ENCODE assay signal across 21 cellular contexts in genomic region chr16:28904363-28904762, GRCh38. TPM values are rescaled to one million over a fixed set of nuclear protein-coding genes. Genes with fewer than 3 reads are reported as not detected.
DNase-seq lines count a peak whose midpoint lies in the region; ATAC-seq, FAIRE-seq and TF ChIP-seq lines count a peak whose summit lies in the region.
"Had no signal": no experiment of that assay in that cellular context is flagged by ENCODE, and none has a peak within 500 bp of the region (broad histone marks: within the 10 kb centered on the region; RNA-seq: fewer than 3 reads in every experiment).

No MANE protein-coding gene starts in this region.

- intact Hi-C loops in kidney (cut with DNase I), result no loop called here
- intact Hi-C loops in activated CD4-positive, alpha-beta T cell treated with anti-CD3 and anti-CD28 coated beads for 36 hours (cut with DNase I, micrococcal nuclease), result no loop called here

- H3K4me3 ChIP-seq in BLaER1 (no peak overlapping the region), kidney (ENCODE audit: low read length in 2 of 2) (no peak overlapping the region)
- H3K4me3 ChIP-seq: GM23248 had no signal

- H2AK5ac ChIP-seq in H9 (ENCODE audit: insufficient read length, low read length), result no peak overlapping the region

- H4K20me1 ChIP-seq in BLaER1 (no peaks in the 10 kb centered on the region), H9 (ENCODE audit: control insufficient read depth, insufficient read depth, insufficient read length) (no peaks in the 10 kb centered on the region)

- no peak for ATAC-seq in stimulated activated naive B cell treated with anti-CD40 and anti-IgM and Interleukin-4, amounts not matched to agents 10 μg/mL and 1 μg/mL and 100 μg/mL, for 72 hours (replicated peaks)
- ATAC-seq in activated CD4-positive, alpha-beta T cell treated with anti-CD3 and anti-CD28 coated beads for 36 hours, result no peak

- H3K36me3 ChIP-seq in BLaER1 (peaks cover 53% of the 10 kb centered on the region), kidney (ENCODE audit: control insufficient read depth in 1 of 2, insufficient read depth in 2 of 2, low read length in 2 of 2) (peaks cover 2 to 6% of the 10 kb centered on the region in 2 donors)

- H3K9me3 Mint-ChIP-seq in H9, result no peaks in the 10 kb centered on the region
- no peaks in the 10 kb centered on the region for H3K9me3 Mint-ChIP-seq in stimulated activated naive B cell treated with anti-CD40 and anti-IgM and Interleukin-4, amounts not matched to agents 10 μg/mL and 1 μg/mL and 100 μg/mL, for 72 hours
- no peaks in the 10 kb centered on the region for H3K9me3 Mint-ChIP-seq in activated CD4-positive, alpha-beta T cell treated with anti-CD3 and anti-CD28 coated beads for 36 hours (ENCODE audit: low read depth)
- H3K9me3 Mint-ChIP-seq: CD4-positive, alpha-beta memory T cell had no signal

- no peak overlapping the region for H2BK5ac ChIP-seq in H9 (ENCODE audit: insufficient read length, low read length)

- peaks cover 86% of the 10 kb centered on the region for H3K4me1 ChIP-seq in BLaER1
- H3K4me1 ChIP-seq in H9 (ENCODE audit: insufficient read depth, low read length), result no peaks in the 10 kb centered on the region
- H3K4me1 ChIP-seq in kidney (ENCODE audit: control insufficient read depth in 1 of 2, insufficient read depth in 1 of 2, low read depth in 1 of 2, low read length in 2 of 2), result no peaks in the 10 kb centered on the region

- H3K56ac ChIP-seq in H9 (ENCODE audit: insufficient read length, low read depth, low read length), result no peak overlapping the region

- POLR2A ChIA-PET in activated CD4-positive, alpha-beta T cell treated with anti-CD3 and anti-CD28 coated beads for 36 hours (lab: Charles Lee), result no interaction called here

- H3K27me3 ChIP-seq in BLaER1, result no peaks in the 10 kb centered on the region
- no peaks in the 10 kb centered on the region for H3K27me3 ChIP-seq in H9 (ENCODE audit: insufficient read depth, low read length)

- no peak overlapping the region for H3K4me3 Mint-ChIP-seq in H9
- no peak overlapping the region for H3K4me3 Mint-ChIP-seq in stimulated activated naive B cell treated with anti-CD40 and anti-IgM and Interleukin-4, amounts not matched to agents 10 μg/mL and 1 μg/mL and 100 μg/mL, for 72 hours
- no peak overlapping the region for H3K4me3 Mint-ChIP-seq in activated CD4-positive, alpha-beta T cell treated with anti-CD3 and anti-CD28 coated beads for 36 hours
- H3K4me3 Mint-ChIP-seq: B cell; CD4-positive, alpha-beta memory T cell had no signal

- peak overlapping the region; percentile 50 for H3K9ac ChIP-seq in BLaER1
- no peak overlapping the region for H3K9ac ChIP-seq in H9 (ENCODE audit: extremely low read depth, insufficient read length, low read length)
- H3K9ac ChIP-seq in kidney (ENCODE audit: low read length in 2 of 2), result no peak overlapping the region
- H3K9ac ChIP-seq: GM23248 had no signal

- H3K18ac ChIP-seq in H9 (ENCODE audit: insufficient read length, low read depth, low read length), result no peak overlapping the region

- no peak overlapping the region for H3K14ac ChIP-seq in H9 (ENCODE audit: insufficient read depth, low read length)

- H3T11ph ChIP-seq in H9 (ENCODE audit: low read length), result no peak overlapping the region

- no peak overlapping the region for H4K91ac ChIP-seq in H9 (ENCODE audit: insufficient read length, low read depth, low read length)

- TF ChIP-seq CTCF in H9 (conservative IDR thresholded peaks at IDR 0.05) (no peak), kidney (IDR thresholded peaks at IDR 0.05; ENCODE audit: borderline replicate concordance, extremely low read depth, insufficient read depth) (no peak)

- peak overlapping the region; percentile 28 to 73 (median 62); a peak in 1 of 7 replicates for H3K27ac Mint-ChIP-seq in H9
- peak overlapping the region; percentile 85 for H3K27ac Mint-ChIP-seq in stimulated activated naive B cell treated with anti-CD40 and anti-IgM and Interleukin-4, amounts not matched to agents 10 μg/mL and 1 μg/mL and 100 μg/mL, for 72 hours
- H3K27ac Mint-ChIP-seq in activated CD4-positive, alpha-beta T cell treated with anti-CD3 and anti-CD28 coated beads for 36 hours, result no peak overlapping the region
- H3K27ac Mint-ChIP-seq: CD4-positive, alpha-beta memory T cell had no signal

- no peak overlapping the region for H2BK15ac ChIP-seq in H9 (ENCODE audit: low read depth, low read length)

- H3K36me3 Mint-ChIP-seq in H9 (ENCODE audit: insufficient read depth in 1 of 3, low read depth in 3 of 3), result peaks cover 0 to 8% (median 0%) of the 10 kb centered on the region in 3 experiments; a peak in 1 of 7 replicates
- peaks cover 14 to 28% of the 10 kb centered on the region in 2 donors for H3K36me3 Mint-ChIP-seq in stimulated activated naive B cell treated with anti-CD40 and anti-IgM and Interleukin-4, amounts not matched to agents 10 μg/mL and 1 μg/mL and 100 μg/mL, for 72 hours
- peaks cover 3% of the 10 kb centered on the region for H3K36me3 Mint-ChIP-seq in activated CD4-positive, alpha-beta T cell treated with anti-CD3 and anti-CD28 coated beads for 36 hours (ENCODE audit: low read depth)

- H2AFZ ChIP-seq in H9 (ENCODE audit: low read length), result no peak overlapping the region
- H2AFZ ChIP-seq: GM23248 had no signal

- no peak for FAIRE-seq in kidney (lab: Jason Lieb, UNC)
- FAIRE-seq: GM12892, GM18507, HTR-8/SVneo had no signal

- WGBS in H9 (ENCODE audit: extremely low coverage, insufficient read length, low lambda C conversion rate), result no CpG with 5 or more reads among the region's 14 CpGs

- H4K8ac ChIP-seq in H9 (replicated peaks; ENCODE audit: insufficient read length, low read depth, low read length), result no peak overlapping the region

- no peak overlapping the region for H2BK12ac ChIP-seq in H9 (ENCODE audit: insufficient read length, low read depth, low read length)

- no peaks in the 10 kb centered on the region for H3K23me2 ChIP-seq in H9 (ENCODE audit: insufficient read length, low read depth, low read length, poor library complexity, severe bottlenecking)

- H3K23ac ChIP-seq in H9 (ENCODE audit: insufficient read length, low read depth, low read length), result no peak overlapping the region

- H3K79me2 ChIP-seq in H9 (ENCODE audit: insufficient read depth, low read length), result no peaks in the 10 kb centered on the region

- no peak overlapping the region for H2BK20ac ChIP-seq in H9 (ENCODE audit: low read depth, low read length, poor library complexity, severe bottlenecking)

- H3K4ac ChIP-seq in H9 (ENCODE audit: low read depth, low read length), result no peak overlapping the region

- CTCF ChIA-PET in activated CD4-positive, alpha-beta T cell treated with anti-CD3 and anti-CD28 coated beads for 36 hours (lab: Charles Lee), result no interaction called here

- H3K4me2 ChIP-seq in BLaER1 (peak overlapping the region; percentile 90), H9 (ENCODE audit: insufficient read depth, insufficient read length, low read length) (no peak overlapping the region)

- H3K27ac ChIP-seq in BLaER1 (peak overlapping the region; percentile 86), H9 (ENCODE audit: insufficient read length, low read depth, low read length) (no peak overlapping the region), kidney (ENCODE audit: low read depth in 2 of 2, low read length in 2 of 2) (no peak overlapping the region)
- H3K27ac ChIP-seq: C4-2B, GM23248 had no signal

- no peaks in the 10 kb centered on the region for H3K79me1 ChIP-seq in H9 (ENCODE audit: insufficient read depth, low read depth, low read length, poor library complexity, severe bottlenecking)

- H4K5ac ChIP-seq in H9 (ENCODE audit: insufficient read length, low read depth, low read length), result no peak overlapping the region

- no peaks in the 10 kb centered on the region; a peak in 1 of 4 replicates for H3K4me1 Mint-ChIP-seq in H9
- H3K4me1 Mint-ChIP-seq in stimulated activated naive B cell treated with anti-CD40 and anti-IgM and Interleukin-4, amounts not matched to agents 10 μg/mL and 1 μg/mL and 100 μg/mL, for 72 hours, result peaks cover 17 to 33% of the 10 kb centered on the region in 2 donors
- no peaks in the 10 kb centered on the region for H3K4me1 Mint-ChIP-seq in activated CD4-positive, alpha-beta T cell treated with anti-CD3 and anti-CD28 coated beads for 36 hours
- H3K4me1 Mint-ChIP-seq: CD4-positive, alpha-beta memory T cell had no signal

- no peaks in the 10 kb centered on the region for H3K9me3 ChIP-seq in BLaER1
- H3K9me3 ChIP-seq in H9 (ENCODE audit: control insufficient read depth, low read depth, low read length), result no peaks in the 10 kb centered on the region
- no peaks in the 10 kb centered on the region for H3K9me3 ChIP-seq in kidney (ENCODE audit: control insufficient read depth in 1 of 2, low read length in 2 of 2)

- no peaks in the 10 kb centered on the region for H3K27me3 Mint-ChIP-seq in H9 (ENCODE audit: low read depth)
- H3K27me3 Mint-ChIP-seq in stimulated activated naive B cell treated with anti-CD40 and anti-IgM and Interleukin-4, amounts not matched to agents 10 μg/mL and 1 μg/mL and 100 μg/mL, for 72 hours, result no peaks in the 10 kb centered on the region
- no peaks in the 10 kb centered on the region for H3K27me3 Mint-ChIP-seq in activated CD4-positive, alpha-beta T cell treated with anti-CD3 and anti-CD28 coated beads for 36 hours
- H3K27me3 Mint-ChIP-seq: B cell; CD4-positive, alpha-beta memory T cell had no signal

- H2BK120ac ChIP-seq in H9 (ENCODE audit: low read depth, low read length, poor library complexity, severe bottlenecking), result no peak overlapping the region

- DNase-seq in H9, result no peak
- DNase-seq in kidney, result peak; percentile 79
- DNase-seq in stimulated activated naive B cell treated with anti-CD40 and anti-IgM and Interleukin-4, amounts not matched to agents 10 μg/mL and 1 μg/mL and 100 μg/mL, for 72 hours, result no peak
- no peak for DNase-seq in activated CD4-positive, alpha-beta T cell treated with anti-CD3 and anti-CD28 coated beads for 36 hours
- DNase-seq in retina, result no peak
- DNase-seq: CD4-positive, alpha-beta memory T cell; DMS153; DMS79; GDM1; GM23248; HCEC 1CT; IMR-90 had no signal

RNA-seq across cellular contexts. Expression of gene RABEP2, which starts 20.7 kb away (rescaled TPM):
- 14.4 and 17.5 TPM in 2 replicates for total RNA-seq in H9 (2021)
- 30.1 TPM for total RNA-seq in kidney
- 21.0 TPM for polyA plus RNA-seq in kidney (ENCODE audit: insufficient read depth, low read depth, low replicate concordance)
- total RNA-seq in activated CD4-positive, alpha-beta T cell treated with anti-CD3 and anti-CD28 coated beads for 36 hours, result 10 to 100 TPM in 1 of 2 experiments, 1 to 10 TPM in 1; 8.1 to 12.9 TPM

RNA-seq across cellular contexts. Expression of gene ATP2A1, which starts 26.1 kb away (rescaled TPM):
- 3.9 and 4.6 TPM in 2 replicates for total RNA-seq in H9 (2021)
- 0.25 TPM for total RNA-seq in kidney
- polyA plus RNA-seq in kidney (ENCODE audit: insufficient read depth, low read depth, low replicate concordance), result 0.47 TPM
- total RNA-seq in activated CD4-positive, alpha-beta T cell treated with anti-CD3 and anti-CD28 coated beads for 36 hours, result 1 to 10 TPM; 2.8 to 3.4 TPM
- total RNA-seq: Daoy had no signal
- polyA plus RNA-seq: CD4-positive, alpha-beta memory T cell had no signal

RNA-seq across cellular contexts. Expression of gene CD19, which starts 27.4 kb away (rescaled TPM):
- 0.50 and 1.4 TPM in 2 replicates for total RNA-seq in H9 (2021)
- 2.6 TPM for total RNA-seq in kidney
- 0.47 TPM for polyA plus RNA-seq in kidney (ENCODE audit: insufficient read depth, low read depth, low replicate concordance)
- under 1 TPM; 0.74 to 0.80 TPM for total RNA-seq in activated CD4-positive, alpha-beta T cell treated with anti-CD3 and anti-CD28 coated beads for 36 hours
- total RNA-seq: A172; CD4-positive, alpha-beta memory T cell; Daoy; GM23248; H4; IMR-90 had no signal
- polyA plus RNA-seq: GM23248, IMR-90 had no signal

RNA-seq across cellular contexts. Expression of gene SH2B1, which starts 40.7 kb away (rescaled TPM):
- total RNA-seq in H9 (2021), result 50.1 and 51.9 TPM in 2 replicates
- total RNA-seq in kidney, result 64.4 TPM
- 44.8 TPM for polyA plus RNA-seq in kidney (ENCODE audit: insufficient read depth, low read depth, low replicate concordance)
- 10 to 100 TPM; 34.8 to 49.4 TPM for total RNA-seq in activated CD4-positive, alpha-beta T cell treated with anti-CD3 and anti-CD28 coated beads for 36 hours

RNA-seq across cellular contexts. Expression of gene NFATC2IP, which starts 46.4 kb away (rescaled TPM):
- 68.8 and 73.8 TPM in 2 replicates for total RNA-seq in H9 (2021)
- 31.0 TPM for total RNA-seq in kidney
- 8.9 TPM for polyA plus RNA-seq in kidney (ENCODE audit: insufficient read depth, low read depth, low replicate concordance)
- 10 to 100 TPM; 69.2 to 72.7 TPM for total RNA-seq in activated CD4-positive, alpha-beta T cell treated with anti-CD3 and anti-CD28 coated beads for 36 hours
